In genomic region chr1:112708489-112708888, GRCh38 we compare ENCODE assay signal across 17 cellular contexts.
"Had no signal": no experiment of that assay in that cellular context is flagged by ENCODE, and none has a peak within 500 bp of the region (broad histone marks: within the 10 kb centered on the region; RNA-seq: fewer than 3 reads in every experiment).

No MANE protein-coding gene starts in this region.

- H3K4me3 ChIP-seq: cardiac muscle cell, lung, prostate gland had no signal

- DNase-seq: activated CD4-positive, alpha-beta T cell treated with anti-CD3 and anti-CD28 coated beads for 1 hour; activated CD8-positive, alpha-beta T cell treated with anti-CD3 and anti-CD28 coated beads for 36 hours; activated naive CD4-positive, alpha-beta T cell treated with anti-CD3 and anti-CD28 coated beads for 36 hours; dorsolateral prefrontal cortex; left colon; midbrain; nucleus accumbens; right cardiac atrium; small intestine; stimulated activated CD4-positive, alpha-beta T cell treated with anti-CD3 and anti-CD28 coated beads, Interleukin-4, amount 100 ng/mL, for 4 hours; stimulated activated CD8-positive, alpha-beta memory T cell treated with anti-CD3 and anti-CD28 coated beads, Interleukin-4, amount 100 ng/mL, for 48 hours; testis had no signal

- H3K4me3 Mint-ChIP-seq: activated naive CD4-positive, alpha-beta T cell treated with anti-CD3 and anti-CD28 coated beads for 36 hours had no signal

- H3K27ac ChIP-seq: cardiac muscle cell had no signal

- H3K36me3 ChIP-seq: cardiac muscle cell, prostate gland had no signal

- H3K9me3 ChIP-seq: prostate gland, testis had no signal

- H3K27me3 ChIP-seq: cardiac muscle cell, dorsolateral prefrontal cortex, testis had no signal

- H3K27ac Mint-ChIP-seq: activated CD8-positive, alpha-beta T cell treated with anti-CD3 and anti-CD28 coated beads for 36 hours; activated naive CD4-positive, alpha-beta T cell treated with anti-CD3 and anti-CD28 coated beads for 36 hours; activated T-helper 2 cell treated with anti-CD3 and anti-CD28 coated beads, Interferon-gamma antibody, Interleukin-2, Interleukin-4, amounts not matched to agents 10 μg/mL and 5 μg/mL and 100 μg/mL, durations not matched to agents 14 hours and 24 hours and 36 hours; stimulated activated naive CD8-positive, alpha-beta T cell treated with anti-CD3 and anti-CD28 coated beads, Interleukin-15, Interleukin-2, amounts not matched to agents 100 ng/mL and 50 ng/mL, for 24 hours had no signal

- ATAC-seq: activated CD8-positive, alpha-beta T cell treated with anti-CD3 and anti-CD28 coated beads for 36 hours; left colon; right cardiac atrium had no signal

- H3K9me3 Mint-ChIP-seq: activated CD8-positive, alpha-beta T cell treated with anti-CD3 and anti-CD28 coated beads for 36 hours; activated naive CD4-positive, alpha-beta T cell treated with anti-CD3 and anti-CD28 coated beads for 36 hours; activated T-helper 2 cell treated with anti-CD3 and anti-CD28 coated beads, Interferon-gamma antibody, Interleukin-2, Interleukin-4, amounts not matched to agents 10 μg/mL and 5 μg/mL and 100 μg/mL, durations not matched to agents 14 hours and 24 hours and 36 hours; stimulated activated naive CD8-positive, alpha-beta T cell treated with anti-CD3 and anti-CD28 coated beads, Interleukin-15, Interleukin-2, amounts not matched to agents 100 ng/mL and 50 ng/mL, for 24 hours had no signal
